In genomic region chr3:42728056-42728455, GRCh38 we compare ENCODE assay signal across 22 cellular contexts. TPM values are rescaled to one million over a fixed set of nuclear protein-coding genes. Genes with fewer than 3 reads are reported as not detected.
DNase-seq lines count a peak whose midpoint lies in the region; ATAC-seq, FAIRE-seq and TF ChIP-seq lines count a peak whose summit lies in the region.
"Had no signal": no experiment of that assay in that cellular context is flagged by ENCODE, and none has a peak within 500 bp of the region (broad histone marks: within the 10 kb centered on the region; RNA-seq: fewer than 3 reads in every experiment).

No MANE protein-coding gene starts in this region.

- no peak for TF ChIP-seq CTCF in H1 (IDR thresholded peaks at IDR 0.05; ENCODE audit: control extremely low read depth in 1 of 3, insufficient read depth in 1 of 3, low read depth in 1 of 3, low read length in 3 of 3)
- no peak for TF ChIP-seq CTCF in sigmoid colon (IDR thresholded peaks at IDR 0.05)
- no peak for TF ChIP-seq CTCF in nephron progenitor cell (IDR thresholded peaks at IDR 0.05)

- no peak overlapping the region for H2BK120ac ChIP-seq in H1 (replicated peaks; ENCODE audit: low read depth, low read length)

- no peak overlapping the region for H3K4ac ChIP-seq in H1 (replicated peaks; ENCODE audit: insufficient read length, low read depth, low read length)

- no peak overlapping the region for H3K56ac ChIP-seq in H1 (replicated peaks; ENCODE audit: insufficient read length, low read depth, low read length)

- H3K27me3 Mint-ChIP-seq in nephron progenitor cell (ENCODE audit: low read depth, poor library complexity) = peaks cover 33% of the 10 kb centered on the region

- H3K14ac ChIP-seq in H1 (ENCODE audit: insufficient read length) = no peak overlapping the region

- H3K4me1 Mint-ChIP-seq in nephron progenitor cell = peaks cover 4% of the 10 kb centered on the region
- H3K4me1 Mint-ChIP-seq: CD8-positive, alpha-beta memory T cell; T-cell had no signal

- no peaks in the 10 kb centered on the region for H3K27me3 ChIP-seq in H1 (replicated peaks in 1 of 4; ENCODE audit: control insufficient read depth in 3 of 4, extremely low read depth in 1 of 4, insufficient read depth in 3 of 4, low read length in 3 of 4)
- no peaks in the 10 kb centered on the region for H3K27me3 ChIP-seq in right cardiac atrium (ENCODE audit: control insufficient read depth, insufficient read depth)
- H3K27me3 ChIP-seq in sigmoid colon = no peaks in the 10 kb centered on the region
- H3K27me3 ChIP-seq: breast epithelium had no signal

- H3K4me3 ChIP-seq in H1 (ENCODE audit: extremely low read depth in 1 of 4, insufficient read depth in 2 of 4, low read depth in 3 of 4, low read length in 4 of 4) = no peak overlapping the region
- H3K4me3 ChIP-seq in right cardiac atrium (ENCODE audit: low read length) = no peak overlapping the region
- H3K4me3 ChIP-seq in sigmoid colon = no peak overlapping the region
- H3K4me3 ChIP-seq: breast epithelium, GM12878 had no signal

- intact Hi-C loops in right cardiac atrium (cut with DNase I) (no loop called here), sigmoid colon (cut with DNase I) (no loop called here)

- H2BK12ac ChIP-seq in H1 (ENCODE audit: low read depth, low read length) = no peak overlapping the region

- FAIRE-seq in H1 (lab: Jason Lieb, UNC) = no peak
- FAIRE-seq: frontal cortex, GM12878, TTC549 had no signal

- H3K79me2 ChIP-seq in H1 (ENCODE audit: control insufficient read depth in 1 of 2, insufficient read depth in 2 of 2, low read length in 2 of 2) = no peaks in the 10 kb centered on the region

- H2BK15ac ChIP-seq in H1 (ENCODE audit: low read length) = peak overlapping the region; percentile 33; the same call in 1 of the 2 replicates

- no peak overlapping the region for H4K5ac ChIP-seq in H1 (ENCODE audit: insufficient read length, low read depth, low read length)

- H3K9ac ChIP-seq in H1 (replicated peaks in 1 of 4; ENCODE audit: extremely low read depth in 1 of 4, low read depth in 3 of 4, low read length in 3 of 4) = no peak overlapping the region

- H3K9me3 ChIP-seq in H1 (ENCODE audit: insufficient read depth in 2 of 2, low read depth in 1 of 2, low read length in 1 of 2) = no peaks in the 10 kb centered on the region
- H3K9me3 ChIP-seq in right cardiac atrium (ENCODE audit: control insufficient read depth, low read length) = no peaks in the 10 kb centered on the region
- no peaks in the 10 kb centered on the region for H3K9me3 ChIP-seq in sigmoid colon
- H3K9me3 ChIP-seq: breast epithelium had no signal

- no peaks in the 10 kb centered on the region for H3K36me3 ChIP-seq in H1 (ENCODE audit: control insufficient read depth in 2 of 4, insufficient read depth in 4 of 4, low read length in 3 of 4)
- H3K36me3 ChIP-seq in sigmoid colon = no peaks in the 10 kb centered on the region
- H3K36me3 ChIP-seq: breast epithelium had no signal

- ATAC-seq in right cardiac atrium = peak; percentile 34 to 78
- ATAC-seq: GM12878, T-cell had no signal

- no peak overlapping the region for H3K23ac ChIP-seq in H1 (ENCODE audit: insufficient read length)

- no peak overlapping the region for H2BK5ac ChIP-seq in H1 (ENCODE audit: low read depth, low read length)

- H3K27ac ChIP-seq in H1 (ENCODE audit: low read depth, low read length) (no peak overlapping the region), right cardiac atrium (ENCODE audit: low read length) (no peak overlapping the region), sigmoid colon (no peak overlapping the region)
- H3K27ac ChIP-seq: breast epithelium had no signal

- TF ChIP-seq EP300 in H1 (IDR thresholded peaks at IDR 0.05; ENCODE audit: borderline replicate concordance in 1 of 2, low read depth in 2 of 2, low read length in 2 of 2) (no peak), sigmoid colon (IDR thresholded peaks at IDR 0.05) (no peak)

- TF ChIP-seq RAD21 in H1 (IDR thresholded peaks at IDR 0.05 in 1 of 2, conservative IDR thresholded peaks at IDR 0.05 in 1 of 2; ENCODE audit: low read depth in 2 of 2, low read length in 2 of 2) = no peak

- POLR2A ChIA-PET in H1 (lab: Charles Lee; ENCODE audit: partially characterized antibody) = interaction anchor here (1.3 kb wide), 1 partner anchor 16 kb away, joined by 4 read pairs; no protein-coding TSS in a partner anchor

- no peak overlapping the region for H2AK5ac ChIP-seq in H1 (ENCODE audit: low read depth, low read length)

- H3K79me1 ChIP-seq in H1 (ENCODE audit: low read depth, low read length) = no peaks in the 10 kb centered on the region

- no peak overlapping the region for H3K18ac ChIP-seq in H1 (ENCODE audit: extremely low read depth, low read length)

- no peak overlapping the region for H3K4me2 ChIP-seq in H1 (ENCODE audit: insufficient read depth in 1 of 2, low read depth in 2 of 2, low read length in 2 of 2)

- TF ChIP-seq POLR2A in H1 (IDR thresholded peaks at IDR 0.05; ENCODE audit: control extremely low read depth in 1 of 2, low read depth in 2 of 2, low read length in 2 of 2) = no peak
- no peak for TF ChIP-seq POLR2A in sigmoid colon (IDR thresholded peaks at IDR 0.05)

- H3K27ac Mint-ChIP-seq in nephron progenitor cell = no peak overlapping the region
- H3K27ac Mint-ChIP-seq: T-cell had no signal

- H3K4me1 ChIP-seq in H1 (replicated peaks in 1 of 4; ENCODE audit: control insufficient read depth in 3 of 4, insufficient read depth in 4 of 4, low read length in 3 of 4) (peaks cover 0 to 8% (median 3%) of the 10 kb centered on the region in 4 experiments; a peak in 4 of 7 replicates), right cardiac atrium (ENCODE audit: control insufficient read depth, insufficient read depth, low read length) (peaks cover 10% of the 10 kb centered on the region), sigmoid colon (peaks cover 0 to 6% (median 2%) of the 10 kb centered on the region in 4 donors)
- H3K4me1 ChIP-seq: breast epithelium had no signal

- H2AFZ ChIP-seq in H1 (ENCODE audit: low read length) = no peak overlapping the region

- no peak overlapping the region for H2BK20ac ChIP-seq in H1 (ENCODE audit: low read length)

- CTCF ChIA-PET in H1 (lab: Charles Lee; ENCODE audit: partially characterized antibody) = interaction anchor here (4.0 kb wide), 1 partner anchor 23 kb away, joined by 18 read pairs; no protein-coding TSS in a partner anchor

- no peak overlapping the region for H4K91ac ChIP-seq in H1 (replicated peaks; ENCODE audit: insufficient read length, low read length)

- no peaks in the 10 kb centered on the region for H3K9me3 Mint-ChIP-seq in nephron progenitor cell
- H3K9me3 Mint-ChIP-seq: CD8-positive, alpha-beta memory T cell; T-cell had no signal

- no peak overlapping the region for H3K4me3 Mint-ChIP-seq in nephron progenitor cell
- H3K4me3 Mint-ChIP-seq: CD8-positive, alpha-beta memory T cell; T-cell had no signal

- no peaks in the 10 kb centered on the region for H3K36me3 Mint-ChIP-seq in nephron progenitor cell (ENCODE audit: low read depth)
- H3K36me3 Mint-ChIP-seq: CD8-positive, alpha-beta memory T cell; T-cell had no signal

- no peaks in the 10 kb centered on the region for H3K23me2 ChIP-seq in H1 (ENCODE audit: low read depth, low read length)

- no peaks in the 10 kb centered on the region for H4K20me1 ChIP-seq in H1 (replicated peaks in 1 of 2; ENCODE audit: control insufficient read depth in 1 of 2, insufficient read depth in 2 of 2, low read length in 2 of 2)

- peak in 1 of 2 experiments; percentile 31 for DNase-seq in H1 (ENCODE audit: low read depth in 1 of 2, low spot score in 2 of 2)
- DNase-seq in right cardiac atrium = peak; percentile 60 to 89 (median 81)
- peak; percentile 71 for DNase-seq in sigmoid colon
- DNase-seq in nephron progenitor cell = no peak
- no peak for DNase-seq in NCI-H2107 treated with DMSO at 0.1 percent for 48 hours (lab: John Stamatoyannopoulos, UW; ENCODE audit: unreplicated experiment)
- no peak for DNase-seq in activated CD4-positive, CD25-positive, alpha-beta regulatory T cell treated with anti-CD3 and anti-CD28 coated beads, Interleukin-2, amount 50 U/mL, for 72 hours
- no peak for DNase-seq in NCI-H1105 (lab: John Stamatoyannopoulos, UW)
- DNase-seq: activated CD4-positive, alpha-beta T cell treated with anti-CD3 and anti-CD28 coated beads for 48 hours; CD8-positive, alpha-beta memory T cell; KBM-7; NCI-H1694 treated with DMSO at 0.1 percent for 48 hours; NCI-H226; NCI-H774; OCI-M1; SHP77 treated with DMSO at 0.1 percent for 48 hours had no signal

- WGBS in H1 (ENCODE audit: extremely low coverage in 1 of 2, insufficient coverage in 1 of 2, insufficient read length in 1 of 2, insufficient replicate concordance in 2 of 2, low coverage in 1 of 2, low lambda C conversion rate in 2 of 2, missing lambda C conversion rate in 1 of 2), 2 experiments = 77% methylated on average over 3 of the region's 3 CpGs; no CpG with 5 or more reads in 1 of the 2 experiments
- 9% methylated on average over 3 of the region's 3 CpGs for WGBS in right cardiac atrium
- WGBS in sigmoid colon, 2 donors = 25 to 50% methylated on average over 3 of the region's 3 CpGs

- no peak overlapping the region for H4K8ac ChIP-seq in H1 (ENCODE audit: extremely low read depth, insufficient read depth, low read length)

RNA-seq across cellular contexts. Expression of gene HHATL, which starts 25.5 kb away (rescaled TPM):
- not detected in 2 replicates for total RNA-seq in H1 (2021; fragmentation: NEBNext Ultra II Directional; extraction: Animal tissue kit (Norgen Biotek cat#: 25700))
- polyA plus RNA-seq in H1 (2011; rRNA removed) = 0.16 and 0.18 TPM in 2 replicates
- 0.45 TPM for polyA plus RNA-seq in H1 (2011; cell fraction: cytosol; rRNA removed)
- 1.0 TPM for polyA plus RNA-seq in H1 (2011; cell fraction: nucleus; rRNA removed)
- polyA plus RNA-seq in H1 (2012, experiment 1 of 2) = 0.11 to 0.64 TPM (median 0.47 TPM) in 3 of 4 replicates, not detected in the other
- polyA plus RNA-seq in H1 (2012, experiment 2 of 2) = not detected
- polyA plus RNA-seq in H1 (2013, experiment 1 of 2) = 0.08 TPM
- 0.24 TPM for polyA plus RNA-seq in H1 (2013, experiment 2 of 2)
- polyA minus RNA-seq in H1 (2011; rRNA and poly(A)+ RNA removed) = 0.50 TPM in 1 of 2 replicates, not detected in the other
- not detected for polyA minus RNA-seq in H1 (2011; cell fraction: cytosol; rRNA and poly(A)+ RNA removed)
- not detected for polyA minus RNA-seq in H1 (2011; cell fraction: nucleus; rRNA and poly(A)+ RNA removed)
- 100 to 1,000 TPM; 480 to 768 (median 570) TPM for total RNA-seq in right cardiac atrium
- 622 TPM for polyA plus RNA-seq in right cardiac atrium
- not detected for total RNA-seq in sigmoid colon
- 1 to 10 TPM in 1 of 3 donors, under 1 TPM in 1, not detected in 1; 0.31 to 1.4 TPM for polyA plus RNA-seq in sigmoid colon
- total RNA-seq: CD8-positive, alpha-beta memory T cell; epithelial cell of proximal tubule; frontal cortex; GM12878; T-cell had no signal
- polyA plus RNA-seq: CD8-positive, alpha-beta memory T cell; GM12878; liver had no signal

RNA-seq across cellular contexts. Expression of gene KLHL40, which starts 42.7 kb away (rescaled TPM):
- not detected in 2 replicates for total RNA-seq in H1 (2021; fragmentation: NEBNext Ultra II Directional; extraction: Animal tissue kit (Norgen Biotek cat#: 25700))
- polyA plus RNA-seq in H1 (2011; rRNA removed) = 0.02 TPM in 1 of 2 replicates, not detected in the other
- not detected for polyA plus RNA-seq in H1 (2011; cell fraction: cytosol; rRNA removed)
- polyA plus RNA-seq in H1 (2011; cell fraction: nucleus; rRNA removed) = not detected
- not detected in 4 replicates for polyA plus RNA-seq in H1 (2012, experiment 1 of 2)
- not detected for polyA plus RNA-seq in H1 (2012, experiment 2 of 2)
- not detected for polyA plus RNA-seq in H1 (2013, experiment 1 of 2)
- polyA plus RNA-seq in H1 (2013, experiment 2 of 2) = not detected
- not detected in 2 replicates for polyA minus RNA-seq in H1 (2011; rRNA and poly(A)+ RNA removed)
- polyA minus RNA-seq in H1 (2011; cell fraction: cytosol; rRNA and poly(A)+ RNA removed) = not detected
- not detected for polyA minus RNA-seq in H1 (2011; cell fraction: nucleus; rRNA and poly(A)+ RNA removed)
- total RNA-seq in right cardiac atrium = 1 to 10 TPM in 1 of 4 donors, under 1 TPM in 3; 0.09 to 1.6 (median 0.40) TPM
- 0.29 TPM for polyA plus RNA-seq in right cardiac atrium
- under 1 TPM in 1 of 4 donors, not detected in 3; under 0.01 TPM for total RNA-seq in sigmoid colon
- not detected for polyA plus RNA-seq in sigmoid colon
- total RNA-seq: breast epithelium; CD8-positive, alpha-beta memory T cell; epithelial cell of proximal tubule; GM12878; liver; T-cell had no signal
- polyA plus RNA-seq: CD8-positive, alpha-beta memory T cell; GM12878; liver had no signal

RNA-seq across cellular contexts. Expression of gene CCDC13, which starts 45.0 kb away (rescaled TPM):
- not detected in 2 replicates for total RNA-seq in H1 (2021; fragmentation: NEBNext Ultra II Directional; extraction: Animal tissue kit (Norgen Biotek cat#: 25700))
- 0.06 and 0.09 TPM in 2 replicates for polyA plus RNA-seq in H1 (2011; rRNA removed)
- 0.47 TPM for polyA plus RNA-seq in H1 (2011; cell fraction: cytosol; rRNA removed)
- polyA plus RNA-seq in H1 (2011; cell fraction: nucleus; rRNA removed) = 0.63 TPM
- polyA plus RNA-seq in H1 (2012, experiment 1 of 2) = 0.17 to 0.50 TPM in 2 of 4 replicates, not detected in the others
- polyA plus RNA-seq in H1 (2012, experiment 2 of 2) = not detected
- polyA plus RNA-seq in H1 (2013, experiment 1 of 2) = 0.34 TPM
- polyA plus RNA-seq in H1 (2013, experiment 2 of 2) = 0.40 TPM
- polyA minus RNA-seq in H1 (2011; rRNA and poly(A)+ RNA removed) = 0.19 TPM in 1 of 2 replicates, not detected in the other
- not detected for polyA minus RNA-seq in H1 (2011; cell fraction: cytosol; rRNA and poly(A)+ RNA removed)
- polyA minus RNA-seq in H1 (2011; cell fraction: nucleus; rRNA and poly(A)+ RNA removed) = not detected
- 1 to 10 TPM in 1 of 4 donors, under 1 TPM in 2, not detected in 1; 0.26 to 1.8 (median 0.96) TPM for total RNA-seq in right cardiac atrium
- 0.84 TPM for polyA plus RNA-seq in right cardiac atrium
- 1 to 10 TPM in 3 of 4 donors, not detected in 1; 1.3 to 3.9 (median 1.8) TPM for total RNA-seq in sigmoid colon
- polyA plus RNA-seq in sigmoid colon = under 1 TPM; 0.60 to 0.85 (median 0.69) TPM

Comparison
In these comparisons a context has a peak if more than half of its experiments do, and no peak if none do; other contexts are left out.
1. DNase-seq: peak in right cardiac atrium (3 of 3) and sigmoid colon (single experiment); none in nephron progenitor cell (single experiment), NCI-H2107 treated with DMSO at 0.1 percent for 48 hours (single experiment), activated CD4-positive, CD25-positive, alpha-beta regulatory T cell treated with anti-CD3 and anti-CD28 coated beads, Interleukin-2, amount 50 U/mL, for 72 hours (single experiment) and NCI-H1105 (single experiment).
2. RNA of gene HHATL, which starts 25.5 kb away (total RNA-seq): 480 to 768 TPM in right cardiac atrium; not detected in sigmoid colon and not detected in H1; every median in the first group is over 100 times any median in the second.